9 cellular contexts compared by ENCODE assay signal in the genomic region with DNA sequence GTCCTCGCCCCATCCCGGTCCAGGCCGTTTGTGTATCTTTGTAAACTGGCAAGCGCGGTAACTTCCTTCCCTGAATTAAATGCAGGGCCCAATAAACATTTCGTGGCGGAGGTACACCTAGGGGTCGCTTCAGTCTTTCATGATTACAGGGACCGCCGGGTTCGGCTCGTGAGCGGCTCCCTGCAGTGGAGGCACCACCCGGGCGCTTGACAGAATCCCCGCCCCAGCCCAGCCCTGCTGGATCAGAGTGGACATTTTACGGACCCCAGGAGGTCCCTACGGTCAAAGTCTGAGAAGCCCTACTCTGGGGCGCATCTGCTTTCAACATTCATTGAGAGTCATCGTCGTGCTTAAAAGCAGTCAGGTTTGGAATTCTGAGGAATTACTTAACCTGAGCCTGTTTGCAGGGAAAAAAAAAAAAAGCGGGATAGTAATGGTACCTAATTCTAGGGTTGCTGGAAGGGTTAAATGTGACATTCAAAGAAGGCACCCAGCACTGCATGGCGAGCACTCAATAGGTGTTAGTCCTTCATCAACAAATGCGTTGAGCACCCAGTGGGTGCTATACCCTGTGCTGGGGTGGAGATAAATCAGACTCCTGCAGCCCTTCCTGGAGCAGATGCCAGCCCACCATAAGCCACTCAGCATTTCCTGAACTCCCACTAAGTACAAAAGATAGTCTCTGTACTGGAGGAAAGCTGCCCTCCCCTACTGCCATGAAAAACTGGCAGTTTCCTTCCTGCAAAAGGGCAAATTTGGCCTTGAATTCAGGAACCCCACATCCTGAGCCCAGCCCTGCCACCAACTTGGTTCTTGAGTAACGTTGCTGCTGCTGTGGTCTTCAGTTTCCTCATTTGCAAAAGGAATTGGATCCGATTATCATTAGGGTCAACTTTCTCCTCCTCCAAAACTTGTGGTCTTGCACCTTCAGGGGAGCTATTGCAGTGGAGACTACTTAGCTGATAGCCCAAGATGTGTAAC. TPM values are rescaled to one million over a fixed set of nuclear protein-coding genes. Genes with fewer than 3 reads are reported as not detected.
A peak's percentile ranks its signal among the peaks of the same experiment; 100 is the strongest.
DNase-seq lines count a peak whose midpoint lies in the region; ATAC-seq lines count a peak whose summit lies in the region.
"Had no signal": no experiment of that assay in that cellular context is flagged by ENCODE, and none has a peak within 500 bp of the region (broad histone marks: within the 10 kb centered on the region; RNA-seq: fewer than 3 reads in every experiment).

No MANE protein-coding gene starts in this region.

- H3K27me3 ChIP-seq in adipocyte (replicated peaks; ENCODE audit: control insufficient read depth, insufficient read depth, low read length), result no peaks in the 10 kb centered on the region

- peaks cover 11% of the 10 kb centered on the region for H3K4me1 Mint-ChIP-seq in activated CD8-positive, alpha-beta memory T cell treated with anti-CD3 and anti-CD28 coated beads, Interleukin-2, amount 10 ng/mL, durations not matched to agents 7 days and 5 days
- no peaks in the 10 kb centered on the region for H3K4me1 Mint-ChIP-seq in stimulated activated effector memory CD8-positive, alpha-beta T cell treated with anti-CD3 and anti-CD28 coated beads, Interleukin-12 subunit alpha, Interleukin-12 subunit beta, amount 100 ng/mL, for 72 hours

- no peaks in the 10 kb centered on the region for H3K36me3 Mint-ChIP-seq in activated CD8-positive, alpha-beta memory T cell treated with anti-CD3 and anti-CD28 coated beads, Interleukin-2, amount 10 ng/mL, durations not matched to agents 7 days and 5 days
- peaks cover 8% of the 10 kb centered on the region for H3K36me3 Mint-ChIP-seq in stimulated activated effector memory CD8-positive, alpha-beta T cell treated with anti-CD3 and anti-CD28 coated beads, Interleukin-12 subunit alpha, Interleukin-12 subunit beta, amount 100 ng/mL, for 72 hours

- H3K27ac Mint-ChIP-seq in activated CD8-positive, alpha-beta memory T cell treated with anti-CD3 and anti-CD28 coated beads, Interleukin-2, amount 10 ng/mL, durations not matched to agents 7 days and 5 days, result no peak overlapping the region
- H3K27ac Mint-ChIP-seq in stimulated activated effector memory CD8-positive, alpha-beta T cell treated with anti-CD3 and anti-CD28 coated beads, Interleukin-12 subunit alpha, Interleukin-12 subunit beta, amount 100 ng/mL, for 72 hours, result peak overlapping the region; percentile 60

- H3K9me3 Mint-ChIP-seq in activated CD8-positive, alpha-beta memory T cell treated with anti-CD3 and anti-CD28 coated beads, Interleukin-2, amount 10 ng/mL, durations not matched to agents 7 days and 5 days (ENCODE audit: low read depth), result no peaks in the 10 kb centered on the region
- no peaks in the 10 kb centered on the region for H3K9me3 Mint-ChIP-seq in stimulated activated effector memory CD8-positive, alpha-beta T cell treated with anti-CD3 and anti-CD28 coated beads, Interleukin-12 subunit alpha, Interleukin-12 subunit beta, amount 100 ng/mL, for 72 hours

- CTCF ChIA-PET in activated CD8-positive, alpha-beta memory T cell treated with anti-CD3 and anti-CD28 coated beads, Interleukin-2, amount 10 ng/mL, durations not matched to agents 7 days and 5 days (lab: Charles Lee), result interaction anchor here (0.8 to 2.2 kb wide), 6 partner anchors 12 to 85 kb away, joined by 3 to 16 read pairs (median 5); no protein-coding TSS in a partner anchor

- peaks cover 52% of the 10 kb centered on the region for H3K27me3 Mint-ChIP-seq in activated CD8-positive, alpha-beta memory T cell treated with anti-CD3 and anti-CD28 coated beads, Interleukin-2, amount 10 ng/mL, durations not matched to agents 7 days and 5 days

- H3K9me3 ChIP-seq in adipocyte (ENCODE audit: control insufficient read depth, low read length) (no peaks in the 10 kb centered on the region), iPS-18c (ENCODE audit: control insufficient read depth, insufficient read depth, low read length) (no peaks in the 10 kb centered on the region)

- DNase-seq in activated CD8-positive, alpha-beta memory T cell treated with anti-CD3 and anti-CD28 coated beads, Interleukin-2, amount 10 ng/mL, durations not matched to agents 7 days and 5 days, result peak; percentile 51
- DNase-seq in activated CD8-positive, alpha-beta memory T cell treated with anti-CD3 and anti-CD28 coated beads for 24 hours, result no peak
- DNase-seq in NCI-H1105 (lab: John Stamatoyannopoulos, UW) (peak; percentile 5), adipocyte (ENCODE audit: low read depth) (no peak), NCI-H1694 treated with DMSO at 0.1 percent for 48 hours (lab: John Stamatoyannopoulos, UW) (no peak)
- DNase-seq in stimulated activated effector memory CD8-positive, alpha-beta T cell treated with anti-CD3 and anti-CD28 coated beads, Interleukin-12 subunit alpha, Interleukin-12 subunit beta, amount 100 ng/mL, for 72 hours (ENCODE audit: low spot score in 2 of 2), result no peak

- H3K4me3 ChIP-seq in adipocyte (ENCODE audit: low read length), result peak overlapping the region; percentile 87
- H3K4me3 ChIP-seq in iPS-18c (ENCODE audit: insufficient read depth, low read depth, low read length), result peak overlapping the region; percentile 94

- no peak for ATAC-seq in activated CD8-positive, alpha-beta memory T cell treated with anti-CD3 and anti-CD28 coated beads, Interleukin-2, amount 10 ng/mL, durations not matched to agents 7 days and 5 days
- peak; percentile 60 for ATAC-seq in stimulated activated effector memory CD8-positive, alpha-beta T cell treated with anti-CD3 and anti-CD28 coated beads, Interleukin-12 subunit alpha, Interleukin-12 subunit beta, amount 100 ng/mL, for 72 hours
- no peak for ATAC-seq in GM21717 (IDR thresholded peaks at IDR 0.05; ENCODE audit: unreplicated experiment)

- H3K9ac ChIP-seq in adipocyte (ENCODE audit: low read length), result peak overlapping the region; percentile 91

- peak overlapping the region; percentile 80 for H3K4me3 Mint-ChIP-seq in activated CD8-positive, alpha-beta memory T cell treated with anti-CD3 and anti-CD28 coated beads, Interleukin-2, amount 10 ng/mL, durations not matched to agents 7 days and 5 days
- peak overlapping the region; percentile 74 for H3K4me3 Mint-ChIP-seq in stimulated activated effector memory CD8-positive, alpha-beta T cell treated with anti-CD3 and anti-CD28 coated beads, Interleukin-12 subunit alpha, Interleukin-12 subunit beta, amount 100 ng/mL, for 72 hours

- H3K36me3 ChIP-seq in adipocyte (ENCODE audit: control insufficient read depth, insufficient read depth, low read length, severe bottlenecking), result peaks cover 5% of the 10 kb centered on the region

- peaks cover 13% of the 10 kb centered on the region for H3K4me1 ChIP-seq in adipocyte (ENCODE audit: control insufficient read depth, insufficient read depth, low read length)

RNA-seq across cellular contexts. Expression of gene DUSP3, which starts 0.7 kb away (rescaled TPM):
- 1 to 10 TPM; 5.6 to 6.0 TPM for total RNA-seq in activated CD8-positive, alpha-beta memory T cell treated with anti-CD3 and anti-CD28 coated beads, Interleukin-2, amount 10 ng/mL, durations not matched to agents 7 days and 5 days

RNA-seq across cellular contexts. Expression of gene CFAP97D1, which starts 0.8 kb away (rescaled TPM):
- total RNA-seq in activated CD8-positive, alpha-beta memory T cell treated with anti-CD3 and anti-CD28 coated beads, Interleukin-2, amount 10 ng/mL, durations not matched to agents 7 days and 5 days, result not detected
- total RNA-seq: dermis microvascular lymphatic vessel endothelial cell had no signal

RNA-seq across cellular contexts. Expression of gene SOST, which starts 20.8 kb away (rescaled TPM):
- not detected for total RNA-seq in activated CD8-positive, alpha-beta memory T cell treated with anti-CD3 and anti-CD28 coated beads, Interleukin-2, amount 10 ng/mL, durations not matched to agents 7 days and 5 days
- total RNA-seq: dermis microvascular lymphatic vessel endothelial cell had no signal

RNA-seq across cellular contexts. Expression of gene MPP3, which starts 53.5 kb away (rescaled TPM):
- total RNA-seq in activated CD8-positive, alpha-beta memory T cell treated with anti-CD3 and anti-CD28 coated beads, Interleukin-2, amount 10 ng/mL, durations not matched to agents 7 days and 5 days, result not detected

Comparison
In these comparisons a context has a peak if more than half of its experiments do, and no peak if none do; other contexts are left out.
1. DNase-seq: peak in activated CD8-positive, alpha-beta memory T cell treated with anti-CD3 and anti-CD28 coated beads, Interleukin-2, amount 10 ng/mL, durations not matched to agents 7 days and 5 days (single experiment) and NCI-H1105 (single experiment); none in activated CD8-positive, alpha-beta memory T cell treated with anti-CD3 and anti-CD28 coated beads for 24 hours (single experiment), adipocyte (single experiment), stimulated activated effector memory CD8-positive, alpha-beta T cell treated with anti-CD3 and anti-CD28 coated beads, Interleukin-12 subunit alpha, Interleukin-12 subunit beta, amount 100 ng/mL, for 72 hours (0 of 2) and NCI-H1694 treated with DMSO at 0.1 percent for 48 hours (single experiment).